ENCODE assay signal across 8 cellular contexts in the genomic region with DNA sequence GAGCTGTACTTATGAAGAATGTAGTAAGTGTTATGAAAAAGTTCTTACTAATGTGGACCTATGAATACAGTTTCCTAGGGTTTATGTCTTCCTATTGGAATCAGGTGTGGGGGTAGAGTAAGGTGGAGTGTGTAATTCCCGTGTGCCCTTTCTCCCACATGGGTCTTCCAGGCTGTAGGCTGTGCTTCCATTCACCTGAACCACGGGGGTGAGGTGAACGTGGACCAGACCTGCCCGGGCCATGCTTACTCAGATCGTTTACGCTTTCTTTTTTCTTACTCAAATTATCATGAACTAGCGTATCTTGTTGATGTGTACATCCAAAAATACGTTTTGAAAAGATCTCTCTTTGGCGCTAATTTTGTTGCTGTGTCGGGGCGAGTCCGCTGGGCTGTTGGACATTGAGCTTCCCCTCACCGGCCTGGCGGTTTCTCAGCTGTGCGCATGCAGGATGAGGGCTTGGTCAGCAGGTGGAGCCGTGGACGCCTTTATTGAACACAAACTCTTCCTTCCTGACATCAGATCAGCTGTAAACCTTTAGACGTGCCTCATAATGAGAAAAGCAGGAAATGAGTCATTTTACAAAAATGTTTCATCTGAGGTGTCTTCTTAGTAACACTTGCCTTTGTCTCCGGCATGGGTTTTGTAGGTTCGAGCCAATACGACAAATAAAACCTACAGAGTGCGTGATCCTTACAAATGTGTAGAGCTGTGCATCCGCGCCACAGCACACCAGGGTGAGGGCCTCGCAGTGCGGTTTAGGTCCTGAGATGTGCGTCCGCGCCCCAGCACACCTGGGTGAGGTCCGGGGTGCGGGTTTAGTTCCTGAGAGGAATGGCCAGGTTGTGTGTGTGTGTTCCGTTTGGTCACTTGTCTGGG. TPM values are rescaled to one million over a fixed set of nuclear protein-coding genes. Genes with fewer than 3 reads are reported as not detected.
DNase-seq lines count a peak whose midpoint lies in the region; ATAC-seq and TF ChIP-seq lines count a peak whose summit lies in the region.

No MANE protein-coding gene starts in this region.

- no peaks in the 10 kb centered on the region for H3F3A ChIP-seq in SK-N-SH (replicated peaks; ENCODE audit: insufficient read depth)

- H3K36me3 ChIP-seq in SK-N-SH (replicated peaks in 1 of 2; ENCODE audit: control insufficient read depth in 1 of 2, insufficient read depth in 2 of 2, low read length in 1 of 2) (peaks cover 41 to 63% of the 10 kb centered on the region in 2 experiments), right atrium auricular region (peaks cover 76% of the 10 kb centered on the region), skeletal muscle satellite cell (ENCODE audit: insufficient read depth, low read length) (peaks cover 74% of the 10 kb centered on the region)

- H3K4me3 ChIP-seq in SK-N-SH (ENCODE audit: low read depth in 2 of 2, low read length in 1 of 2): peak overlapping the region in 1 of 2 experiments; percentile 14; a peak in 1 of 4 replicates
- no peak overlapping the region for H3K4me3 ChIP-seq in right atrium auricular region
- no peak overlapping the region for H3K4me3 ChIP-seq in skeletal muscle satellite cell (ENCODE audit: low read length)

- H3K27me3 ChIP-seq in SK-N-SH (ENCODE audit: insufficient read depth) (no peaks in the 10 kb centered on the region), right atrium auricular region (no peaks in the 10 kb centered on the region), skeletal muscle satellite cell (ENCODE audit: control insufficient read depth, insufficient read depth, low read length) (no peaks in the 10 kb centered on the region)

- peak; percentile 86 for ATAC-seq in HG03565 (IDR thresholded peaks at IDR 0.05; ENCODE audit: unreplicated experiment)

- POLR2A ChIA-PET in SK-N-SH (lab: Yijun Ruan, JAX): no interaction called here

- TF ChIP-seq EP300 in SK-N-SH (IDR thresholded peaks at IDR 0.05; ENCODE audit: borderline replicate concordance in 1 of 2, low read depth in 1 of 2, low read length in 1 of 2): no peak

- peak; percentile 89 for TF ChIP-seq RAD21 in SK-N-SH (IDR thresholded peaks at IDR 0.05; ENCODE audit: low read length)

- peak; percentile 69 for TF ChIP-seq CTCF in SK-N-SH (IDR thresholded peaks at IDR 0.05)
- peak; percentile 23 to 65 for TF ChIP-seq CTCF in right atrium auricular region (IDR thresholded peaks at IDR 0.05)

- no peaks in the 10 kb centered on the region for H3K9me3 ChIP-seq in SK-N-SH
- no peaks in the 10 kb centered on the region for H3K9me3 ChIP-seq in right atrium auricular region
- no peaks in the 10 kb centered on the region for H3K9me3 ChIP-seq in skeletal muscle satellite cell (replicated peaks; ENCODE audit: low read length)

- H3K27ac ChIP-seq in SK-N-SH (ENCODE audit: low read depth in 2 of 2, low read length in 1 of 2): peak overlapping the region; percentile 25 to 68; a peak in 2 of 4 replicates
- no peak overlapping the region for H3K27ac ChIP-seq in right atrium auricular region

- peaks cover 13% of the 10 kb centered on the region; the same call in 1 of the 2 replicates for H3K79me2 ChIP-seq in SK-N-SH (ENCODE audit: insufficient read depth)

- H3K9me2 ChIP-seq in SK-N-SH: no peaks in the 10 kb centered on the region

- DNase-seq in COLO829 (ENCODE audit: low spot score) (peak; percentile 75), GM19240 (ENCODE audit: insufficient read length, low spot score) (peak; percentile 55), SK-N-SH (peak; percentile 88), right atrium auricular region (ENCODE audit: low spot score) (no peak), NCI-H1930 (lab: John Stamatoyannopoulos, UW) (no peak)
- DNase-seq in activated naive CD4-positive, alpha-beta T cell treated with anti-CD3 and anti-CD28 coated beads, Interleukin-2, amount 50 U/mL, for 16 hours: peak; percentile 79

- 69% methylated on average over 29 of the region's 32 CpGs for WGBS in SK-N-SH (ENCODE audit: low lambda C conversion rate)

- peaks cover 8 to 9% of the 10 kb centered on the region in 2 experiments; a peak in 2 of 4 replicates for H3K4me1 ChIP-seq in SK-N-SH (ENCODE audit: control insufficient read depth in 1 of 2, insufficient read depth in 2 of 2, low read depth in 1 of 2, low read length in 1 of 2)
- H3K4me1 ChIP-seq in right atrium auricular region: peaks cover 0 to 4% of the 10 kb centered on the region in 2 donors
- H3K4me1 ChIP-seq in skeletal muscle satellite cell (ENCODE audit: control insufficient read depth, insufficient read depth, low read length): peaks cover 11% of the 10 kb centered on the region

- H3K4me2 ChIP-seq in SK-N-SH: no peak overlapping the region
- H3K4me2 ChIP-seq in skeletal muscle satellite cell (ENCODE audit: low read length): peak overlapping the region; percentile 11

- H2AFZ ChIP-seq in SK-N-SH (ENCODE audit: low read depth): no peak overlapping the region

- CTCF ChIA-PET in SK-N-SH (lab: Yijun Ruan, JAX): interaction anchor here (0.5 to 2.3 kb wide), 31 partner anchors 9 to 1934 kb away, joined by 3 to 23 read pairs (median 4); no protein-coding TSS in a partner anchor

- H4K20me1 ChIP-seq in SK-N-SH (ENCODE audit: insufficient read depth): no peaks in the 10 kb centered on the region

- no peak overlapping the region for H3K9ac ChIP-seq in SK-N-SH
- peak overlapping the region; percentile 0 for H3K9ac ChIP-seq in skeletal muscle satellite cell (ENCODE audit: low read depth, low read length)

TF ChIP-seq in SK-N-SH, 30 proteins besides CTCF, POLR2A, EP300 and RAD21:
- TF ChIP-seq GABPA (IDR thresholded peaks at IDR 0.05; ENCODE audit: low read depth) (no peak), SIN3A (IDR thresholded peaks at IDR 0.05; ENCODE audit: borderline replicate concordance, low read depth, low read length) (peak; percentile 39; the same call in 1 of the 2 replicates), TAF1 (IDR thresholded peaks at IDR 0.05; ENCODE audit: borderline replicate concordance, low read depth, low read length) (no peak), FOSL2 (IDR thresholded peaks at IDR 0.05; ENCODE audit: borderline replicate concordance, low read depth) (peak; percentile 64; the same call in 1 of the 2 replicates), TEAD4 (IDR thresholded peaks at IDR 0.05; ENCODE audit: borderline replicate concordance, insufficient read depth) (no peak), CHD2 (IDR thresholded peaks at IDR 0.05; ENCODE audit: low read length, partially characterized antibody) (no peak), NFIC (IDR thresholded peaks at IDR 0.05; ENCODE audit: borderline replicate concordance) (no peak), JUND (IDR thresholded peaks at IDR 0.05) (peak; percentile 50; the same call in 1 of the 2 replicates), GATA2 (CRISPR knock-in tag; IDR thresholded peaks at IDR 0.05) (0 out of 2 replicates have a peak, but pooled peaks have one; percentile 14), RXRA (IDR thresholded peaks at IDR 0.05; ENCODE audit: borderline replicate concordance, low read depth) (no peak), ELF1 (IDR thresholded peaks at IDR 0.05) (no peak), SMC3 (IDR thresholded peaks at IDR 0.05; ENCODE audit: low read depth, low read length) (peak; percentile 75), MEF2A (IDR thresholded peaks at IDR 0.05; ENCODE audit: borderline replicate concordance, low read depth) (no peak), YY1 (IDR thresholded peaks at IDR 0.05; ENCODE audit: low read depth) (no peak), FOXM1 (IDR thresholded peaks at IDR 0.05; ENCODE audit: low read depth) (no peak)
- TF ChIP-seq, protein P1, sequence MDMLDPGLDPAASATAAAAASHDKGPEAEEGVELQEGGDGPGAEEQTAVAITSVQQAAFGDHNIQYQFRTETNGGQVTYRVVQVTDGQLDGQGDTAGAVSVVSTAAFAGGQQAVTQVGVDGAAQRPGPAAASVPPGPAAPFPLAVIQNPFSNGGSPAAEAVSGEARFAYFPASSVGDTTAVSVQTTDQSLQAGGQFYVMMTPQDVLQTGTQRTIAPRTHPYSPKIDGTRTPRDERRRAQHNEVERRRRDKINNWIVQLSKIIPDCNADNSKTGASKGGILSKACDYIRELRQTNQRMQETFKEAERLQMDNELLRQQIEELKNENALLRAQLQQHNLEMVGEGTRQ (IDR thresholded peaks at IDR 0.05; ENCODE audit: borderline replicate concordance, low read depth, low read length): no peak
- TF ChIP-seq, protein P2, sequence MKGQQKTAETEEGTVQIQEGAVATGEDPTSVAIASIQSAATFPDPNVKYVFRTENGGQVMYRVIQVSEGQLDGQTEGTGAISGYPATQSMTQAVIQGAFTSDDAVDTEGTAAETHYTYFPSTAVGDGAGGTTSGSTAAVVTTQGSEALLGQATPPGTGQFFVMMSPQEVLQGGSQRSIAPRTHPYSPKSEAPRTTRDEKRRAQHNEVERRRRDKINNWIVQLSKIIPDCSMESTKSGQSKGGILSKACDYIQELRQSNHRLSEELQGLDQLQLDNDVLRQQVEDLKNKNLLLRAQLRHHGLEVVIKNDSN (IDR thresholded peaks at IDR 0.05; ENCODE audit: borderline replicate concordance, low read depth): no peak
- TF ChIP-seq, protein P3, sequence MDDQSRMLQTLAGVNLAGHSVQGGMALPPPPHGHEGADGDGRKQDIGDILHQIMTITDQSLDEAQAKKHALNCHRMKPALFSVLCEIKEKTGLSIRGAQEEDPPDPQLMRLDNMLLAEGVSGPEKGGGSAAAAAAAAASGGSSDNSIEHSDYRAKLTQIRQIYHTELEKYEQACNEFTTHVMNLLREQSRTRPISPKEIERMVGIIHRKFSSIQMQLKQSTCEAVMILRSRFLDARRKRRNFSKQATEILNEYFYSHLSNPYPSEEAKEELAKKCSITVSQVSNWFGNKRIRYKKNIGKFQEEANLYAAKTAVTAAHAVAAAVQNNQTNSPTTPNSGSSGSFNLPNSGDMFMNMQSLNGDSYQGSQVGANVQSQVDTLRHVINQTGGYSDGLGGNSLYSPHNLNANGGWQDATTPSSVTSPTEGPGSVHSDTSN (IDR thresholded peaks at IDR 0.05): no peak; the same call in 1 of the 2 replicates

RNA-seq across cellular contexts. Expression of a gene that starts 53.8 kb away (rescaled TPM):
- 11.9 and 13.4 TPM in 2 replicates for polyA plus RNA-seq in SK-N-SH (2012; rRNA removed)
- polyA plus RNA-seq in SK-N-SH (2012; cell fraction: cytosol; rRNA removed): 9.4 and 10.7 TPM in 2 replicates
- 23.5 and 27.6 TPM in 2 replicates for polyA plus RNA-seq in SK-N-SH (2012; cell fraction: nucleus; rRNA removed)
- 10 to 100 TPM; 19.4 to 20.2 TPM for total RNA-seq in right atrium auricular region
- 13.2 and 13.3 TPM in 2 replicates for total RNA-seq in skeletal muscle satellite cell (2012; rRNA removed)

Comparison
In these comparisons a context has a peak if more than half of its experiments do, and no peak if none do; other contexts are left out.
1. DNase-seq: peak in COLO829 (single experiment), GM19240 (single experiment), SK-N-SH (single experiment) and activated naive CD4-positive, alpha-beta T cell treated with anti-CD3 and anti-CD28 coated beads, Interleukin-2, amount 50 U/mL, for 16 hours (single experiment); none in right atrium auricular region (single experiment) and NCI-H1930 (0 of 2).
2. H3K27ac ChIP-seq: peak in SK-N-SH (2 of 2); none in right atrium auricular region (0 of 2).